1 cellular context compared by ENCODE assay signal in the genomic region with DNA sequence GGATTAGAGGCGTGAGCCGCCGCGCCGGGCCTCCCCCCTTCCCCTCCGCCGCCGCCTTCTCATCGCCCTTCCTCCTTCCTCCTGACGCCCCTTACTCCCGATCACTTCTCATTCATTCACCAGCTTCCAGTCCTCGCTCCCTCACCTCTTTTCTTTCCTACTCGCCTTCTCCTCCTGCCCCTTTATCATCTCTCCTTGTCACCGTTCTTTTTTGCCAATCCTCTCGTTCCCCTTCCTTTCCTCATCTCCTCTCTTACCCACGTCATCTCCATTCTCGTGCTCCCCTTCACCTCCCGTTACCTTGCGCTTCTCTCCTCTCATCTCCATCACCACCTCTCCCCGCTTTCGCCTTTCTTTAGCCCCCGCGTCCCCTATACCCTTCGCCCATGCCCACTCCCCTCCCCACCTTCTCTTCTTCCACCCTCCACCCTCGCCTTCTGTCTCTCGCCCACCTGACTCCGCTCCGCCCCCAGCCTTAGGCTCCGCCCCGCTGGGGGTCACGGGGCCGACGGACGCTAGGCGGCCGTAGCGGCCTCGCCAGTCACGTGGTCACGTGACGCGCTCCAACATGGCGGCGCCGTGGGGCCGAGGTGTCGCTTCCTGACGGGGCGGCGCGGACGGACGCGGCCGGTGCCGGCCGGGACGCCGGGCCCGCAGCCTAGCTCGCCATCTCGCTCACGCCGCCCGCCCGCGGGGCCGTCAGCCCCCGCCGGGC.
TF ChIP-seq lines count a peak whose summit lies in the region.

A gene (plus strand): TSS at position 544 of the 715 bp plus-strand sequence. CDS start 179 bp downstream, outside the sequence.

TF ChIP-seq in K562, 482 proteins besides CTCF, POLR2A, EP300 and RAD21 (continued from another document and continues in another):
- TF ChIP-seq, protein P1, sequence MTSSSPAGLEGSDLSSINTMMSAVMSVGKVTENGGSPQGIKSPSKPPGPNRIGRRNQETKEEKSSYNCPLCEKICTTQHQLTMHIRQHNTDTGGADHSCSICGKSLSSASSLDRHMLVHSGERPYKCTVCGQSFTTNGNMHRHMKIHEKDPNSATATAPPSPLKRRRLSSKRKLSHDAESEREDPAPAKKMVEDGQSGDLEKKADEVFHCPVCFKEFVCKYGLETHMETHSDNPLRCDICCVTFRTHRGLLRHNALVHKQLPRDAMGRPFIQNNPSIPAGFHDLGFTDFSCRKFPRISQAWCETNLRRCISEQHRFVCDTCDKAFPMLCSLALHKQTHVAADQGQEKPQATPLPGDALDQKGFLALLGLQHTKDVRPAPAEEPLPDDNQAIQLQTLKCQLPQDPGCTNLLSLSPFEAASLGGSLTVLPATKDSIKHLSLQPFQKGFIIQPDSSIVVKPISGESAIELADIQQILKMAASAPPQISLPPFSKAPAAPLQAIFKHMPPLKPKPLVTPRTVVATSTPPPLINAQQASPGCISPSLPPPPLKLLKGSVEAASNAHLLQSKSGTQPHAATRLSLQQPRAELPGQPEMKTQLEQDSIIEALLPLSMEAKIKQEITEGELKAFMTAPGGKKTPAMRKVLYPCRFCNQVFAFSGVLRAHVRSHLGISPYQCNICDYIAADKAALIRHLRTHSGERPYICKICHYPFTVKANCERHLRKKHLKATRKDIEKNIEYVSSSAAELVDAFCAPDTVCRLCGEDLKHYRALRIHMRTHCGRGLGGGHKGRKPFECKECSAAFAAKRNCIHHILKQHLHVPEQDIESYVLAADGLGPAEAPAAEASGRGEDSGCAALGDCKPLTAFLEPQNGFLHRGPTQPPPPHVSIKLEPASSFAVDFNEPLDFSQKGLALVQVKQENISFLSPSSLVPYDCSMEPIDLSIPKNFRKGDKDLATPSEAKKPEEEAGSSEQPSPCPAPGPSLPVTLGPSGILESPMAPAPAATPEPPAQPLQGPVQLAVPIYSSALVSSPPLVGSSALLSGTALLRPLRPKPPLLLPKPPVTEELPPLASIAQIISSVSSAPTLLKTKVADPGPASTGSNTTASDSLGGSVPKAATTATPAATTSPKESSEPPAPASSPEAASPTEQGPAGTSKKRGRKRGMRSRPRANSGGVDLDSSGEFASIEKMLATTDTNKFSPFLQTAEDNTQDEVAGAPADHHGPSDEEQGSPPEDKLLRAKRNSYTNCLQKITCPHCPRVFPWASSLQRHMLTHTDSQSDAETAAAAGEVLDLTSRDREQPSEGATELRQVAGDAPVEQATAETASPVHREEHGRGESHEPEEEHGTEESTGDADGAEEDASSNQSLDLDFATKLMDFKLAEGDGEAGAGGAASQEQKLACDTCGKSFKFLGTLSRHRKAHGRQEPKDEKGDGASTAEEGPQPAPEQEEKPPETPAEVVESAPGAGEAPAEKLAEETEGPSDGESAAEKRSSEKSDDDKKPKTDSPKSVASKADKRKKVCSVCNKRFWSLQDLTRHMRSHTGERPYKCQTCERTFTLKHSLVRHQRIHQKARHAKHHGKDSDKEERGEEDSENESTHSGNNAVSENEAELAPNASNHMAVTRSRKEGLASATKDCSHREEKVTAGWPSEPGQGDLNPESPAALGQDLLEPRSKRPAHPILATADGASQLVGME (CRISPR knock-in tag; IDR thresholded peaks at IDR 0.05) = no peak
- TF ChIP-seq ZNF282 (CRISPR knock-in tag; IDR thresholded peaks at IDR 0.05) = no peak
- peak; percentile 78; the same call in 1 of the 2 replicates for TF ChIP-seq CHCHD3 (CRISPR knock-in tag; IDR thresholded peaks at IDR 0.05)
- TF ChIP-seq HNRNPUL1 (IDR thresholded peaks at IDR 0.05; ENCODE audit: low read length) = no peak
- TF ChIP-seq, protein P2, sequence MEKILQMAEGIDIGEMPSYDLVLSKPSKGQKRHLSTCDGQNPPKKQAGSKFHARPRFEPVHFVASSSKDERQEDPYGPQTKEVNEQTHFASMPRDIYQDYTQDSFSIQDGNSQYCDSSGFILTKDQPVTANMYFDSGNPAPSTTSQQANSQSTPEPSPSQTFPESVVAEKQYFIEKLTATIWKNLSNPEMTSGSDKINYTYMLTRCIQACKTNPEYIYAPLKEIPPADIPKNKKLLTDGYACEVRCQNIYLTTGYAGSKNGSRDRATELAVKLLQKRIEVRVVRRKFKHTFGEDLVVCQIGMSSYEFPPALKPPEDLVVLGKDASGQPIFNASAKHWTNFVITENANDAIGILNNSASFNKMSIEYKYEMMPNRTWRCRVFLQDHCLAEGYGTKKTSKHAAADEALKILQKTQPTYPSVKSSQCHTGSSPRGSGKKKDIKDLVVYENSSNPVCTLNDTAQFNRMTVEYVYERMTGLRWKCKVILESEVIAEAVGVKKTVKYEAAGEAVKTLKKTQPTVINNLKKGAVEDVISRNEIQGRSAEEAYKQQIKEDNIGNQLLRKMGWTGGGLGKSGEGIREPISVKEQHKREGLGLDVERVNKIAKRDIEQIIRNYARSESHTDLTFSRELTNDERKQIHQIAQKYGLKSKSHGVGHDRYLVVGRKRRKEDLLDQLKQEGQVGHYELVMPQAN (IDR thresholded peaks at IDR 0.05; ENCODE audit: borderline replicate concordance) = peak; percentile 96
- TF ChIP-seq, protein P3, sequence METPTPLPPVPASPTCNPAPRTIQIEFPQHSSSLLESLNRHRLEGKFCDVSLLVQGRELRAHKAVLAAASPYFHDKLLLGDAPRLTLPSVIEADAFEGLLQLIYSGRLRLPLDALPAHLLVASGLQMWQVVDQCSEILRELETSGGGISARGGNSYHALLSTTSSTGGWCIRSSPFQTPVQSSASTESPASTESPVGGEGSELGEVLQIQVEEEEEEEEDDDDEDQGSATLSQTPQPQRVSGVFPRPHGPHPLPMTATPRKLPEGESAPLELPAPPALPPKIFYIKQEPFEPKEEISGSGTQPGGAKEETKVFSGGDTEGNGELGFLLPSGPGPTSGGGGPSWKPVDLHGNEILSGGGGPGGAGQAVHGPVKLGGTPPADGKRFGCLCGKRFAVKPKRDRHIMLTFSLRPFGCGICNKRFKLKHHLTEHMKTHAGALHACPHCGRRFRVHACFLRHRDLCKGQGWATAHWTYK (CRISPR knock-in tag; IDR thresholded peaks at IDR 0.05) = no peak
- TF ChIP-seq, protein P4, sequence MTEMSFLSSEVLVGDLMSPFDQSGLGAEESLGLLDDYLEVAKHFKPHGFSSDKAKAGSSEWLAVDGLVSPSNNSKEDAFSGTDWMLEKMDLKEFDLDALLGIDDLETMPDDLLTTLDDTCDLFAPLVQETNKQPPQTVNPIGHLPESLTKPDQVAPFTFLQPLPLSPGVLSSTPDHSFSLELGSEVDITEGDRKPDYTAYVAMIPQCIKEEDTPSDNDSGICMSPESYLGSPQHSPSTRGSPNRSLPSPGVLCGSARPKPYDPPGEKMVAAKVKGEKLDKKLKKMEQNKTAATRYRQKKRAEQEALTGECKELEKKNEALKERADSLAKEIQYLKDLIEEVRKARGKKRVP (CRISPR knock-in tag; IDR thresholded peaks at IDR 0.05) = no peak
- no peak for TF ChIP-seq HNRNPLL (IDR thresholded peaks at IDR 0.05; ENCODE audit: low read depth, low read length, poor library complexity, severe bottlenecking)
- TF ChIP-seq KDM1A (IDR thresholded peaks at IDR 0.05) = peak in 1 of 2 experiments; percentile 8; a peak in 1 of 4 replicates
- TF ChIP-seq CCNT2 (IDR thresholded peaks at IDR 0.05; ENCODE audit: borderline replicate concordance, extremely low read depth, insufficient read length, low read depth, low read length) = peak; percentile 81
- TF ChIP-seq ZKSCAN1 (IDR thresholded peaks at IDR 0.05; ENCODE audit: low read depth, low read length) = no peak; the same call in 1 of the 2 replicates
- TF ChIP-seq ZNF316 (IDR thresholded peaks at IDR 0.05) = peak; percentile 66
- TF ChIP-seq, protein P5, sequence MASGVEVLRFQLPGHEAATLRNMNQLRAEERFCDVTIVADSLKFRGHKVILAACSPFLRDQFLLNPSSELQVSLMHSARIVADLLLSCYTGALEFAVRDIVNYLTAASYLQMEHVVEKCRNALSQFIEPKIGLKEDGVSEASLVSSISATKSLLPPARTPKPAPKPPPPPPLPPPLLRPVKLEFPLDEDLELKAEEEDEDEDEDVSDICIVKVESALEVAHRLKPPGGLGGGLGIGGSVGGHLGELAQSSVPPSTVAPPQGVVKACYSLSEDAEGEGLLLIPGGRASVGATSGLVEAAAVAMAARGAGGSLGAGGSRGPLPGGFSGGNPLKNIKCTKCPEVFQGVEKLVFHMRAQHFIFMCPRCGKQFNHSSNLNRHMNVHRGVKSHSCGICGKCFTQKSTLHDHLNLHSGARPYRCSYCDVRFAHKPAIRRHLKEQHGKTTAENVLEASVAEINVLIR (CRISPR knock-in tag; IDR thresholded peaks at IDR 0.05) = no peak; the same call in 1 of the 2 replicates
- TF ChIP-seq, protein P6, sequence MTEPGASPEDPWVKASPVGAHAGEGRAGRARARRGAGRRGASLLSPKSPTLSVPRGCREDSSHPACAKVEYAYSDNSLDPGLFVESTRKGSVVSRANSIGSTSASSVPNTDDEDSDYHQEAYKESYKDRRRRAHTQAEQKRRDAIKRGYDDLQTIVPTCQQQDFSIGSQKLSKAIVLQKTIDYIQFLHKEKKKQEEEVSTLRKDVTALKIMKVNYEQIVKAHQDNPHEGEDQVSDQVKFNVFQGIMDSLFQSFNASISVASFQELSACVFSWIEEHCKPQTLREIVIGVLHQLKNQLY (CRISPR knock-in tag; conservative IDR thresholded peaks at IDR 0.05) = no peak
- TF ChIP-seq HMG20B (CRISPR knock-in tag; IDR thresholded peaks at IDR 0.05) = no peak
- no peak for TF ChIP-seq SAFB (IDR thresholded peaks at IDR 0.05; ENCODE audit: borderline replicate concordance, low read depth, low read length)
- no peak for TF ChIP-seq SMAD3 (CRISPR knock-in tag; conservative IDR thresholded peaks at IDR 0.05)
- no peak for TF ChIP-seq ERF (CRISPR knock-in tag; IDR thresholded peaks at IDR 0.05)
- TF ChIP-seq, protein P7, sequence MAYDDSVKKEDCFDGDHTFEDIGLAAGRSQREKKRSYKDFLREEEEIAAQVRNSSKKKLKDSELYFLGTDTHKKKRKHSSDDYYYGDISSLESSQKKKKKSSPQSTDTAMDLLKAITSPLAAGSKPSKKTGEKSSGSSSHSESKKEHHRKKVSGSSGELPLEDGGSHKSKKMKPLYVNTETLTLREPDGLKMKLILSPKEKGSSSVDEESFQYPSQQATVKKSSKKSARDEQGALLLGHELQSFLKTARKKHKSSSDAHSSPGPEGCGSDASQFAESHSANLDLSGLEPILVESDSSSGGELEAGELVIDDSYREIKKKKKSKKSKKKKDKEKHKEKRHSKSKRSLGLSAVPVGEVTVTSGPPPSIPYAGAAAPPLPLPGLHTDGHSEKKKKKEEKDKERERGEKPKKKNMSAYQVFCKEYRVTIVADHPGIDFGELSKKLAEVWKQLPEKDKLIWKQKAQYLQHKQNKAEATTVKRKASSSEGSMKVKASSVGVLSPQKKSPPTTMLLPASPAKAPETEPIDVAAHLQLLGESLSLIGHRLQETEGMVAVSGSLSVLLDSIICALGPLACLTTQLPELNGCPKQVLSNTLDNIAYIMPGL (CRISPR knock-in tag; IDR thresholded peaks at IDR 0.05) = peak; percentile 66; the same call in 1 of the 2 replicates
- no peak for TF ChIP-seq ZNF140 (CRISPR knock-in tag; IDR thresholded peaks at IDR 0.05)
- no peak for TF ChIP-seq NR4A1 (CRISPR knock-in tag; IDR thresholded peaks at IDR 0.05)
- 0 out of 2 replicates have a peak, but pooled peaks have one; percentile 53 for TF ChIP-seq NR4A1 (tag; IDR thresholded peaks at IDR 0.05)
- TF ChIP-seq ZNF347 (CRISPR knock-in tag; IDR thresholded peaks at IDR 0.05; ENCODE audit: low read depth) = no peak
- no peak for TF ChIP-seq RBM22 (IDR thresholded peaks at IDR 0.05; ENCODE audit: low read depth, low read length, poor library complexity, severe bottlenecking)
- no peak for TF ChIP-seq SMC3 (conservative IDR thresholded peaks at IDR 0.05; ENCODE audit: insufficient read depth, low read depth, low read length)
- TF ChIP-seq HDGF (IDR thresholded peaks at IDR 0.05) = peak; percentile 99
- peak; percentile 83 for TF ChIP-seq SMARCA4 (IDR thresholded peaks at IDR 0.05)
- TF ChIP-seq, protein P8, sequence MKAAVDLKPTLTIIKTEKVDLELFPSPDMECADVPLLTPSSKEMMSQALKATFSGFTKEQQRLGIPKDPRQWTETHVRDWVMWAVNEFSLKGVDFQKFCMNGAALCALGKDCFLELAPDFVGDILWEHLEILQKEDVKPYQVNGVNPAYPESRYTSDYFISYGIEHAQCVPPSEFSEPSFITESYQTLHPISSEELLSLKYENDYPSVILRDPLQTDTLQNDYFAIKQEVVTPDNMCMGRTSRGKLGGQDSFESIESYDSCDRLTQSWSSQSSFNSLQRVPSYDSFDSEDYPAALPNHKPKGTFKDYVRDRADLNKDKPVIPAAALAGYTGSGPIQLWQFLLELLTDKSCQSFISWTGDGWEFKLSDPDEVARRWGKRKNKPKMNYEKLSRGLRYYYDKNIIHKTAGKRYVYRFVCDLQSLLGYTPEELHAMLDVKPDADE (conservative IDR thresholded peaks at IDR 0.05; ENCODE audit: control insufficient read depth, low read depth, low read length) = peak; percentile 89
- no peak for TF ChIP-seq BACH1 (tag; IDR thresholded peaks at IDR 0.05)
- TF ChIP-seq FOXJ2 (tag; IDR thresholded peaks at IDR 0.05) = no peak; the same call in 1 of the 2 replicates
- TF ChIP-seq MEIS2 (IDR thresholded peaks at IDR 0.05; ENCODE audit: partially characterized antibody) = no peak
- no peak for TF ChIP-seq FOXA3 (CRISPR knock-in tag; conservative IDR thresholded peaks at IDR 0.05 in 1 of 2, IDR thresholded peaks at IDR 0.05 in 1 of 2)
- TF ChIP-seq, protein P9, sequence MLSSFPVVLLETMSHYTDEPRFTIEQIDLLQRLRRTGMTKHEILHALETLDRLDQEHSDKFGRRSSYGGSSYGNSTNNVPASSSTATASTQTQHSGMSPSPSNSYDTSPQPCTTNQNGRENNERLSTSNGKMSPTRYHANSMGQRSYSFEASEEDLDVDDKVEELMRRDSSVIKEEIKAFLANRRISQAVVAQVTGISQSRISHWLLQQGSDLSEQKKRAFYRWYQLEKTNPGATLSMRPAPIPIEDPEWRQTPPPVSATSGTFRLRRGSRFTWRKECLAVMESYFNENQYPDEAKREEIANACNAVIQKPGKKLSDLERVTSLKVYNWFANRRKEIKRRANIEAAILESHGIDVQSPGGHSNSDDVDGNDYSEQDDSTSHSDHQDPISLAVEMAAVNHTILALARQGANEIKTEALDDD (IDR thresholded peaks at IDR 0.05) = no peak
- TF ChIP-seq ZNF134 (CRISPR knock-in tag; conservative IDR thresholded peaks at IDR 0.05) = no peak
- peak; percentile 29; the same call in 1 of the 2 replicates for TF ChIP-seq NCOR1 (IDR thresholded peaks at IDR 0.05)
- TF ChIP-seq, protein P10, sequence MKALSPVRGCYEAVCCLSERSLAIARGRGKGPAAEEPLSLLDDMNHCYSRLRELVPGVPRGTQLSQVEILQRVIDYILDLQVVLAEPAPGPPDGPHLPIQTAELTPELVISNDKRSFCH (CRISPR knock-in tag; IDR thresholded peaks at IDR 0.05) = no peak
- TF ChIP-seq, protein P10 (tag; IDR thresholded peaks at IDR 0.05) = peak; percentile 76; the same call in 1 of the 2 replicates
- peak; percentile 96 for TF ChIP-seq SAP30 (IDR thresholded peaks at IDR 0.05; ENCODE audit: borderline replicate concordance, insufficient read depth, low read depth, low read length, poor library complexity, severe bottlenecking)
- no peak for TF ChIP-seq NFYB (IDR thresholded peaks at IDR 0.05; ENCODE audit: extremely low read depth, insufficient read length)
- TF ChIP-seq ZNF436 (CRISPR knock-in tag; IDR thresholded peaks at IDR 0.05) = no peak
- TF ChIP-seq KHSRP (IDR thresholded peaks at IDR 0.05) = peak; percentile 57
